ENCODE assay signal across 6 cellular contexts in the genomic region with DNA sequence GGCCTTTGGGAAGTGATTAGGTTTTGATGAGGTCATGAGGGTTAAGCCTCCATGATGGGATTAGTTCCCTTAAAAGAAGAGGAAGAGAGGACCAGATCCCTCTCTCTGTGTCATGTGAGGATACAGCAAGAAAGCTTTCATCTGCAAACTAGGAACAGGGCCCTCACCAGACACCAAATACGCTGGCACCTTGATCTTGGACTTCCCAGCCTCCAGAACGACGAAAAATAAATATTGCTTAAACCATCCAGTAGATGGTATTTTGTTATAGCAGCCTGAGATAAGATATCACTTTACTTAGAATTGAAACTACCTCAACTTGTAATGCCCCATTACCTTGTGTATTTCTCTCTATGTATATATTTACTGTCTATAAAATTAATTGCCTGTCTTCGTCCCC.
"Had no signal": no experiment of that assay in that cellular context is flagged by ENCODE, and none has a peak within 500 bp of the region (broad histone marks: within the 10 kb centered on the region; RNA-seq: fewer than 3 reads in every experiment).

No MANE protein-coding gene starts in this region.

- H3K27ac ChIP-seq: HL-60 had no signal

- H3K4me3 ChIP-seq: K562 had no signal

- H3K27ac Mint-ChIP-seq: IgD-negative memory B cell had no signal

- FAIRE-seq: K562 had no signal

- ATAC-seq: K562 had no signal

- DNase-seq: IMR-90, KBM-7, KG1 had no signal
